ENCODE assay signal across 1 cellular context in genomic region chr1:22545126-22545525, GRCh38.
TF ChIP-seq lines count a peak whose summit lies in the region.

No MANE protein-coding gene starts in this region.

TF ChIP-seq in K562, 482 proteins besides CTCF, POLR2A, EP300 and RAD21 (continued from another document):
- TF ChIP-seq SFPQ (IDR thresholded peaks at IDR 0.05; ENCODE audit: low read depth, low read length) (no peak), ZBTB43 (CRISPR knock-in tag; IDR thresholded peaks at IDR 0.05) (no peak), MAX (CRISPR knock-in tag; IDR thresholded peaks at IDR 0.05) (no peak), TRIM28 (IDR thresholded peaks at IDR 0.05) (no peak), PRDM10 (IDR thresholded peaks at IDR 0.05; ENCODE audit: partially characterized antibody) (no peak), CBX5 (IDR thresholded peaks at IDR 0.05; ENCODE audit: borderline replicate concordance, low read depth) (no peak), KLF13 (tag; IDR thresholded peaks at IDR 0.05; ENCODE audit: borderline replicate concordance, low read depth) (no peak), HEY1 (CRISPR knock-in tag; IDR thresholded peaks at IDR 0.05; ENCODE audit: borderline replicate concordance) (no peak), E2F3 (CRISPR knock-in tag; IDR thresholded peaks at IDR 0.05) (no peak), ZNF239 (CRISPR knock-in tag; IDR thresholded peaks at IDR 0.05) (no peak), LARP7 (IDR thresholded peaks at IDR 0.05) (no peak)
